1 cellular context compared by ENCODE assay signal in genomic region chr16:57900796-57901479, GRCh38.
A peak's percentile ranks its signal among the peaks of the same experiment; 100 is the strongest.
TF ChIP-seq lines count a peak whose summit lies in the region.

No MANE protein-coding gene starts in this region.

TF ChIP-seq in HepG2, 621 proteins besides CTCF, POLR2A, EP300 and RAD21 (continued from another document and continues in another):
- TF ChIP-seq ZNF563 (CRISPR knock-in tag; IDR thresholded peaks at IDR 0.05) (no peak), ADNP (CRISPR knock-in tag; IDR thresholded peaks at IDR 0.05) (no peak), ZNF18 (CRISPR knock-in tag; IDR thresholded peaks at IDR 0.05; ENCODE audit: insufficient replicate concordance) (no peak), JDP2 (CRISPR knock-in tag; IDR thresholded peaks at IDR 0.05; ENCODE audit: borderline replicate concordance) (no peak), CHD2 (IDR thresholded peaks at IDR 0.05; ENCODE audit: low read depth, low read length) (no peak), HHEX (CRISPR knock-in tag; IDR thresholded peaks at IDR 0.05) (no peak), POGZ (CRISPR knock-in tag; IDR thresholded peaks at IDR 0.05) (no peak), HOMEZ (CRISPR knock-in tag; IDR thresholded peaks at IDR 0.05; ENCODE audit: low read depth) (no peak), ISL2 (CRISPR knock-in tag; IDR thresholded peaks at IDR 0.05) (no peak), GPN1 (CRISPR knock-in tag; IDR thresholded peaks at IDR 0.05; ENCODE audit: borderline replicate concordance) (no peak), RARA (CRISPR knock-in tag; IDR thresholded peaks at IDR 0.05) (no peak), ZSCAN12 (CRISPR knock-in tag; IDR thresholded peaks at IDR 0.05) (no peak), DR1 (CRISPR knock-in tag; IDR thresholded peaks at IDR 0.05) (no peak), EZH2 (conservative IDR thresholded peaks at IDR 0.05; ENCODE audit: low read depth, low read length) (no peak), NFRKB (IDR thresholded peaks at IDR 0.05) (no peak), NKX3-1 (CRISPR knock-in tag; IDR thresholded peaks at IDR 0.05) (no peak), NCOA2 (CRISPR knock-in tag; IDR thresholded peaks at IDR 0.05) (no peak), KIAA2018 (CRISPR knock-in tag; IDR thresholded peaks at IDR 0.05; ENCODE audit: borderline replicate concordance) (no peak), ZNF652 (CRISPR knock-in tag; IDR thresholded peaks at IDR 0.05; ENCODE audit: borderline replicate concordance, low read depth) (no peak), RAD51 (IDR thresholded peaks at IDR 0.05; ENCODE audit: borderline replicate concordance) (no peak), ZNF605 (CRISPR knock-in tag; IDR thresholded peaks at IDR 0.05) (no peak), KLF15 (CRISPR knock-in tag; IDR thresholded peaks at IDR 0.05; ENCODE audit: borderline replicate concordance) (no peak), HMG20A (CRISPR knock-in tag; IDR thresholded peaks at IDR 0.05; ENCODE audit: borderline replicate concordance) (no peak), CBX2 (IDR thresholded peaks at IDR 0.05; ENCODE audit: low read depth, low read length) (no peak), CBX2 (CRISPR knock-in tag; IDR thresholded peaks at IDR 0.05; ENCODE audit: low read depth) (no peak), SOX6 (IDR thresholded peaks at IDR 0.05) (no peak), SOX6 (CRISPR knock-in tag; IDR thresholded peaks at IDR 0.05) (no peak), ZZZ3 (CRISPR knock-in tag; IDR thresholded peaks at IDR 0.05; ENCODE audit: borderline replicate concordance) (no peak), ZBTB42 (CRISPR knock-in tag; IDR thresholded peaks at IDR 0.05) (no peak), HOXA5 (CRISPR knock-in tag; IDR thresholded peaks at IDR 0.05) (no peak), USF2 (IDR thresholded peaks at IDR 0.05; ENCODE audit: low read depth, low read length) (no peak), USF2 (CRISPR knock-in tag; IDR thresholded peaks at IDR 0.05; ENCODE audit: borderline replicate concordance) (no peak), TBX3 (IDR thresholded peaks at IDR 0.05; ENCODE audit: borderline replicate concordance) (no peak), TBP (CRISPR knock-in tag; IDR thresholded peaks at IDR 0.05) (no peak), NFIB (CRISPR knock-in tag; IDR thresholded peaks at IDR 0.05; ENCODE audit: borderline replicate concordance) (no peak), RCOR2 (CRISPR knock-in tag; IDR thresholded peaks at IDR 0.05) (no peak; the same call in 1 of the 2 replicates), CHD4 (IDR thresholded peaks at IDR 0.05; ENCODE audit: borderline replicate concordance, low read length) (no peak), ZNF816 (CRISPR knock-in tag; IDR thresholded peaks at IDR 0.05; ENCODE audit: borderline replicate concordance) (0 out of 2 replicates have a peak, but pooled peaks have one; percentile 15), ZNF883 (CRISPR knock-in tag; IDR thresholded peaks at IDR 0.05; ENCODE audit: not compliant biosample characterization) (peak; percentile 67), ZNF180 (CRISPR knock-in tag; IDR thresholded peaks at IDR 0.05; ENCODE audit: borderline replicate concordance, low read depth) (no peak), SMC3 (IDR thresholded peaks at IDR 0.05; ENCODE audit: low read length) (no peak), AFF4 (CRISPR knock-in tag; IDR thresholded peaks at IDR 0.05) (no peak), ARID2 (CRISPR knock-in tag; IDR thresholded peaks at IDR 0.05; ENCODE audit: borderline replicate concordance) (no peak)
- TF ChIP-seq, protein P1, sequence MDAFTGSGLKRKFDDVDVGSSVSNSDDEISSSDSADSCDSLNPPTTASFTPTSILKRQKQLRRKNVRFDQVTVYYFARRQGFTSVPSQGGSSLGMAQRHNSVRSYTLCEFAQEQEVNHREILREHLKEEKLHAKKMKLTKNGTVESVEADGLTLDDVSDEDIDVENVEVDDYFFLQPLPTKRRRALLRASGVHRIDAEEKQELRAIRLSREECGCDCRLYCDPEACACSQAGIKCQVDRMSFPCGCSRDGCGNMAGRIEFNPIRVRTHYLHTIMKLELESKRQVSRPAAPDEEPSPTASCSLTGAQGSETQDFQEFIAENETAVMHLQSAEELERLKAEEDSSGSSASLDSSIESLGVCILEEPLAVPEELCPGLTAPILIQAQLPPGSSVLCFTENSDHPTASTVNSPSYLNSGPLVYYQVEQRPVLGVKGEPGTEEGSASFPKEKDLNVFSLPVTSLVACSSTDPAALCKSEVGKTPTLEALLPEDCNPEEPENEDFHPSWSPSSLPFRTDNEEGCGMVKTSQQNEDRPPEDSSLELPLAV (CRISPR knock-in tag; conservative IDR thresholded peaks at IDR 0.05; ENCODE audit: low read depth) = no peak
- TF ChIP-seq, protein P2, sequence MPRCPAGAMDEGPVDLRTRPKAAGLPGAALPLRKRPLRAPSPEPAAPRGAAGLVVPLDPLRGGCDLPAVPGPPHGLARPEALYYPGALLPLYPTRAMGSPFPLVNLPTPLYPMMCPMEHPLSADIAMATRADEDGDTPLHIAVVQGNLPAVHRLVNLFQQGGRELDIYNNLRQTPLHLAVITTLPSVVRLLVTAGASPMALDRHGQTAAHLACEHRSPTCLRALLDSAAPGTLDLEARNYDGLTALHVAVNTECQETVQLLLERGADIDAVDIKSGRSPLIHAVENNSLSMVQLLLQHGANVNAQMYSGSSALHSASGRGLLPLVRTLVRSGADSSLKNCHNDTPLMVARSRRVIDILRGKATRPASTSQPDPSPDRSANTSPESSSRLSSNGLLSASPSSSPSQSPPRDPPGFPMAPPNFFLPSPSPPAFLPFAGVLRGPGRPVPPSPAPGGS (CRISPR knock-in tag; IDR thresholded peaks at IDR 0.05) = 0 out of 2 replicates have a peak, but pooled peaks have one; percentile 29
- TF ChIP-seq, protein P3, sequence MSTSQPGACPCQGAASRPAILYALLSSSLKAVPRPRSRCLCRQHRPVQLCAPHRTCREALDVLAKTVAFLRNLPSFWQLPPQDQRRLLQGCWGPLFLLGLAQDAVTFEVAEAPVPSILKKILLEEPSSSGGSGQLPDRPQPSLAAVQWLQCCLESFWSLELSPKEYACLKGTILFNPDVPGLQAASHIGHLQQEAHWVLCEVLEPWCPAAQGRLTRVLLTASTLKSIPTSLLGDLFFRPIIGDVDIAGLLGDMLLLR (CRISPR knock-in tag; IDR thresholded peaks at IDR 0.05) = 0 out of 2 replicates have a peak, but pooled peaks have one; percentile 53
